In genomic region chr19:54444737-54445136, GRCh38 we compare ENCODE assay signal across 1 cellular context.
TF ChIP-seq lines count a peak whose summit lies in the region.

No MANE protein-coding gene starts in this region.

TF ChIP-seq in HepG2, 621 proteins besides CTCF, POLR2A, EP300 and RAD21:
- TF ChIP-seq SCMH1 (CRISPR knock-in tag; IDR thresholded peaks at IDR 0.05; ENCODE audit: borderline replicate concordance), result no peak
- TF ChIP-seq ETV5 (CRISPR knock-in tag; IDR thresholded peaks at IDR 0.05; ENCODE audit: borderline replicate concordance), result peak; percentile 38; the same call in 1 of the 2 replicates
- no peak for TF ChIP-seq IRF9 (CRISPR knock-in tag; IDR thresholded peaks at IDR 0.05; ENCODE audit: borderline replicate concordance)
- no peak for TF ChIP-seq CBX2 (IDR thresholded peaks at IDR 0.05; ENCODE audit: low read depth, low read length)
- no peak for TF ChIP-seq CBX2 (CRISPR knock-in tag; IDR thresholded peaks at IDR 0.05; ENCODE audit: low read depth)
- TF ChIP-seq PAXIP1 (CRISPR knock-in tag; conservative IDR thresholded peaks at IDR 0.05), result peak; percentile 20; the same call in 1 of the 2 replicates
- no peak for TF ChIP-seq MNT (IDR thresholded peaks at IDR 0.05)
- TF ChIP-seq GATAD2A (CRISPR knock-in tag; IDR thresholded peaks at IDR 0.05), result peak; percentile 21; the same call in 1 of the 2 replicates
- no peak for TF ChIP-seq ZNF274 (CRISPR knock-in tag; IDR thresholded peaks at IDR 0.05)
- TF ChIP-seq KDM1A (CRISPR knock-in tag; IDR thresholded peaks at IDR 0.05), result no peak
- TF ChIP-seq ZNF589 (CRISPR knock-in tag; conservative IDR thresholded peaks at IDR 0.05), result no peak
- no peak for TF ChIP-seq MZF1 (CRISPR knock-in tag; IDR thresholded peaks at IDR 0.05; ENCODE audit: borderline replicate concordance)
- TF ChIP-seq CHD4 (IDR thresholded peaks at IDR 0.05; ENCODE audit: borderline replicate concordance, low read length), result no peak
- TF ChIP-seq HNF4G (IDR thresholded peaks at IDR 0.05; ENCODE audit: borderline replicate concordance, low read depth, low read length), result peak; percentile 39; the same call in 1 of the 2 replicates
- no peak for TF ChIP-seq HNF4G (CRISPR knock-in tag; IDR thresholded peaks at IDR 0.05; ENCODE audit: borderline replicate concordance, low read depth)
- peak; percentile 59 for TF ChIP-seq RARA (CRISPR knock-in tag; IDR thresholded peaks at IDR 0.05)
- TF ChIP-seq CENPBD1 (CRISPR knock-in tag; IDR thresholded peaks at IDR 0.05; ENCODE audit: borderline replicate concordance, low read depth), result no peak
- peak; percentile 92 for TF ChIP-seq ZBTB33 (CRISPR knock-in tag; IDR thresholded peaks at IDR 0.05)
- no peak for TF ChIP-seq ZNF232 (CRISPR knock-in tag; IDR thresholded peaks at IDR 0.05; ENCODE audit: borderline replicate concordance)
- 0 out of 2 replicates have a peak, but pooled peaks have one; percentile 22 for TF ChIP-seq SAP130 (CRISPR knock-in tag; IDR thresholded peaks at IDR 0.05; ENCODE audit: low read depth)
- TF ChIP-seq ZNF225 (CRISPR knock-in tag; IDR thresholded peaks at IDR 0.05), result no peak
- no peak for TF ChIP-seq ZNF337 (CRISPR knock-in tag; IDR thresholded peaks at IDR 0.05; ENCODE audit: borderline replicate concordance, low read depth)
- no peak for TF ChIP-seq ZNF207 (IDR thresholded peaks at IDR 0.05; ENCODE audit: borderline replicate concordance)
- TF ChIP-seq CEBPB (IDR thresholded peaks at IDR 0.05; ENCODE audit: borderline replicate concordance, low read depth, low read length), result no peak
- TF ChIP-seq HNF4A (CRISPR knock-in tag; IDR thresholded peaks at IDR 0.05), result peak; percentile 69
